ENCODE assay signal across 9 cellular contexts in genomic region chr9:95264954-95265615, GRCh38. TPM values are rescaled to one million over a fixed set of nuclear protein-coding genes. Genes with fewer than 3 reads are reported as not detected.
DNase-seq lines count a peak whose midpoint lies in the region; ATAC-seq and TF ChIP-seq lines count a peak whose summit lies in the region.
"Had no signal": no experiment of that assay in that cellular context is flagged by ENCODE, and none has a peak within 500 bp of the region (broad histone marks: within the 10 kb centered on the region; RNA-seq: fewer than 3 reads in every experiment).

No MANE protein-coding gene starts in this region.

- no peak overlapping the region for H3K4me3 ChIP-seq in Loucy (ENCODE audit: low read length, poor library complexity, severe bottlenecking)
- H3K4me3 ChIP-seq in gastrocnemius medialis: no peak overlapping the region

- no peak overlapping the region for H3K4me2 ChIP-seq in Loucy (ENCODE audit: low read depth, low read length, poor library complexity, severe bottlenecking)

- no peak overlapping the region for H3K27ac Mint-ChIP-seq in glutamatergic neuron (ENCODE audit: unreplicated experiment)

- no peaks in the 10 kb centered on the region for H3K9me2 ChIP-seq in Loucy (replicated peaks; ENCODE audit: low read depth, low read length)

- no peak overlapping the region for H2AFZ ChIP-seq in Loucy (ENCODE audit: low read length)

- H3K9ac ChIP-seq in Loucy (ENCODE audit: low read depth, low read length, poor library complexity, severe bottlenecking): no peak overlapping the region

- peak; percentile 57 for TF ChIP-seq CTCF in Loucy (conservative IDR thresholded peaks at IDR 0.05; ENCODE audit: low read length)
- no peak for TF ChIP-seq CTCF in glutamatergic neuron (IDR thresholded peaks at IDR 0.05; ENCODE audit: partially characterized antibody, unreplicated experiment)
- TF ChIP-seq CTCF in gastrocnemius medialis (IDR thresholded peaks at IDR 0.05 in 4 of 5, conservative IDR thresholded peaks at IDR 0.05 in 1 of 5): no peak

- in situ Hi-C loops in Caki2 (cut with HindIII; ENCODE audit: low pct_unique_long_range_greater_than_20kb, low sequenced_read_pairs): loop anchor here (25.0 kb wide), 1 partner anchor 222 kb away; no protein-coding TSS in a partner anchor
- in situ Hi-C loops in gastrocnemius medialis (cut with MboI; ENCODE audit: low sequenced_read_pairs in 4 of 4): no loop called here

- TF ChIP-seq POLR2A in gastrocnemius medialis (IDR thresholded peaks at IDR 0.05): no peak

- no peaks in the 10 kb centered on the region for H3F3A ChIP-seq in Loucy (ENCODE audit: low read depth)

- H3K4me1 Mint-ChIP-seq in glutamatergic neuron (ENCODE audit: low read depth, unreplicated experiment): peaks cover 33% of the 10 kb centered on the region

- H3K36me3 ChIP-seq in Loucy (ENCODE audit: insufficient read depth, low read length) (no peaks in the 10 kb centered on the region), gastrocnemius medialis (no peaks in the 10 kb centered on the region)

- DNase-seq in Caki2 (ENCODE audit: low read depth) (peak; percentile 46), cerebellar cortex (ENCODE audit: low spot score) (peak; percentile 33), myocyte (ENCODE audit: low read depth) (peak; percentile 43), glutamatergic neuron (no peak), NCI-H345 (lab: John Stamatoyannopoulos, UW) (no peak), gastrocnemius medialis (no peak)
- DNase-seq in effector CD4-positive, alpha-beta T cell: no peak
- DNase-seq: activated gamma-delta T cell treated with Interleukin-2 at 50 U/mL for 16 hours had no signal

- H3K36me3 Mint-ChIP-seq in glutamatergic neuron (ENCODE audit: unreplicated experiment): no peaks in the 10 kb centered on the region

- no peaks in the 10 kb centered on the region for H4K20me1 ChIP-seq in Loucy (ENCODE audit: insufficient read depth, low read length, poor library complexity, severe bottlenecking)

- H3K79me2 ChIP-seq in Loucy (ENCODE audit: insufficient read depth, low read length): peaks cover 37% of the 10 kb centered on the region

- ATAC-seq in gastrocnemius medialis: no peak

- H3K27ac ChIP-seq in gastrocnemius medialis: no peak overlapping the region

- H3K9me3 Mint-ChIP-seq in glutamatergic neuron (ENCODE audit: unreplicated experiment): peaks cover 6% of the 10 kb centered on the region

- H3K27me3 ChIP-seq in Loucy (ENCODE audit: insufficient read depth, low read length, poor library complexity, severe bottlenecking) (no peaks in the 10 kb centered on the region), gastrocnemius medialis (no peaks in the 10 kb centered on the region)

- intact Hi-C loops in gastrocnemius medialis (cut with DNase I; ENCODE audit: low total_unique reads): no loop called here

- H3K9me3 ChIP-seq in Loucy (ENCODE audit: insufficient read depth, low read depth, low read length): no peaks in the 10 kb centered on the region
- no peaks in the 10 kb centered on the region for H3K9me3 ChIP-seq in gastrocnemius medialis

- H3K27me3 Mint-ChIP-seq in glutamatergic neuron (ENCODE audit: unreplicated experiment): peaks cover 1% of the 10 kb centered on the region

- no peak overlapping the region for H3K4me3 Mint-ChIP-seq in glutamatergic neuron (ENCODE audit: unreplicated experiment)

- peaks cover 33% of the 10 kb centered on the region for H3K4me1 ChIP-seq in Loucy (ENCODE audit: insufficient read depth, low read length, poor library complexity, severe bottlenecking)
- no peaks in the 10 kb centered on the region for H3K4me1 ChIP-seq in gastrocnemius medialis

RNA-seq across cellular contexts. Expression of gene FANCC, which starts 52.4 kb away (rescaled TPM):
- 24.6 and 34.1 TPM in 2 replicates for total RNA-seq in Caki2 (2014; rRNA removed; shearing (Covaris generic); ENCODE audit: low replicate concordance)
- total RNA-seq in myocyte: 1.8 and 11.8 TPM in 2 replicates
- polyA plus RNA-seq in myocyte (2012): 4.4 TPM
- total RNA-seq in glutamatergic neuron (ENCODE audit: unreplicated experiment): 22.9 TPM
- 1 to 10 TPM; 1.2 to 4.8 (median 2.5) TPM for total RNA-seq in gastrocnemius medialis

Comparison
In these comparisons a context has a peak if more than half of its experiments do, and no peak if none do; other contexts are left out.
1. DNase-seq: peak in Caki2 (single experiment), cerebellar cortex (single experiment) and myocyte (single experiment); none in glutamatergic neuron (single experiment), NCI-H345 (single experiment), effector CD4-positive, alpha-beta T cell (single experiment) and gastrocnemius medialis (0 of 2).